18 cellular contexts compared by ENCODE assay signal in the genomic region with DNA sequence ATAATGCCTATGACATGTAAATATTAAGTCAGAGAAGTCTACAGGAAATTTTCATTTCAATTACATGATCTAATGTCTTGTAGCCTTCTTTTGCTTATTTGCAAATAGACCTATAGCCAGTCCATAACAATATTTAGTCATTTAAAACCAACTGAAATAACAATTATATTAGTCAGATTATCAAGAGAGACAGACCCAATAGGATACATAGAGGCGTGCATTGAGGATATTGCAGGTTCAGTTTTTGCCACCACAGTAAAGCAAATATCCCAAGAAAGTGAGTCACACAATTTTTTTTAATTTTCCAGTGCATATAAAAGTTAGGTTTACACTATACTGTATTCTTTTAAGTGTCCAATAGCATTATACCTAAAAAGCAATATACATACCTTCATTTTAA.
DNase-seq lines count a peak whose midpoint lies in the region; ATAC-seq, FAIRE-seq and TF ChIP-seq lines count a peak whose summit lies in the region.
"Had no signal": no experiment of that assay in that cellular context is flagged by ENCODE, and none has a peak within 500 bp of the region (broad histone marks: within the 10 kb centered on the region; RNA-seq: fewer than 3 reads in every experiment).

No MANE protein-coding gene starts in this region.

- H3K36me3 Mint-ChIP-seq in activated T-cell treated with anti-CD3 and anti-CD28 coated beads, Interleukin-2, amount 50 U/mL, for 72 hours (ENCODE audit: insufficient read depth in 2 of 2), result no peaks in the 10 kb centered on the region
- no peaks in the 10 kb centered on the region for H3K36me3 Mint-ChIP-seq in effector memory CD8-positive, alpha-beta T cell (ENCODE audit: insufficient read depth)
- H3K36me3 Mint-ChIP-seq: CD8-positive, alpha-beta T cell had no signal

- no peaks in the 10 kb centered on the region for H3K36me3 ChIP-seq in bronchial epithelial cell (ENCODE audit: control insufficient read depth, insufficient read depth, low read length)
- H3K36me3 ChIP-seq: BLaER1 treated with 17β-estradiol and CSF1 and Interleukin-3, amounts not matched to agents 10 nM and 100 nM had no signal

- peak overlapping the region; percentile 77 for H3K27ac Mint-ChIP-seq in activated T-cell treated with anti-CD3 and anti-CD28 coated beads, Interleukin-2, amount 50 U/mL, for 72 hours
- H3K27ac Mint-ChIP-seq in effector memory CD8-positive, alpha-beta T cell, result no peak overlapping the region
- H3K27ac Mint-ChIP-seq: B cell; CD4-positive, alpha-beta T cell; CD8-positive, alpha-beta T cell had no signal

- H3K27me3 ChIP-seq in bronchial epithelial cell (ENCODE audit: control insufficient read depth, insufficient read depth, low read length), result no peaks in the 10 kb centered on the region
- H3K27me3 ChIP-seq: BLaER1 treated with 17β-estradiol and CSF1 and Interleukin-3, amounts not matched to agents 10 nM and 100 nM had no signal

- H3K4me3 ChIP-seq in bronchial epithelial cell (ENCODE audit: low read depth, low read length), result no peak overlapping the region
- H3K4me3 ChIP-seq: A549; BLaER1 treated with 17β-estradiol and CSF1 and Interleukin-3, amounts not matched to agents 10 nM and 100 nM had no signal

- H3K9me3 Mint-ChIP-seq in activated T-cell treated with anti-CD3 and anti-CD28 coated beads, Interleukin-2, amount 50 U/mL, for 72 hours, result peaks cover 0 to 2% of the 10 kb centered on the region in 2 donors
- H3K9me3 Mint-ChIP-seq in effector memory CD8-positive, alpha-beta T cell, result peaks cover 0 to 2% of the 10 kb centered on the region in 2 donors

- no peak for DNase-seq in activated T-cell treated with anti-CD3 and anti-CD28 coated beads, Interleukin-2, amount 50 U/mL, for 72 hours
- no peak for DNase-seq in activated T-cell treated with anti-CD3 and anti-CD28 coated beads, Interleukin-2, amount 50 U/mL, for 1 hour
- DNase-seq in bronchial epithelial cell (ENCODE audit: low read depth), result peak; percentile 86
- DNase-seq in T-helper 9 cell, result no peak
- DNase-seq in effector memory CD8-positive, alpha-beta T cell, result no peak
- DNase-seq: AML-193; Caco-2; Calu3; CD4-positive, alpha-beta T cell; CD8-positive, alpha-beta T cell; DMS79 treated with DMSO at 0.1 percent for 48 hours; GF-D8 had no signal

- no peak for ATAC-seq in activated T-cell treated with anti-CD3 and anti-CD28 coated beads, Interleukin-2, amount 50 U/mL, for 72 hours (replicated peaks in 1 of 2)
- no peak for ATAC-seq in effector memory CD8-positive, alpha-beta T cell (replicated peaks)
- ATAC-seq: A549; CD8-positive, alpha-beta T cell had no signal

- FAIRE-seq in bronchial epithelial cell (lab: Jason Lieb, UNC), result no peak
- FAIRE-seq: A549, D721Med, GM12892, GM18507 had no signal

- no peak for TF ChIP-seq CTCF in bronchial epithelial cell (IDR thresholded peaks at IDR 0.05; ENCODE audit: insufficient read depth, low read length, severe bottlenecking)

- no peak overlapping the region for H3K4me3 Mint-ChIP-seq in activated T-cell treated with anti-CD3 and anti-CD28 coated beads, Interleukin-2, amount 50 U/mL, for 72 hours
- H3K4me3 Mint-ChIP-seq in effector memory CD8-positive, alpha-beta T cell, result no peak overlapping the region
- H3K4me3 Mint-ChIP-seq: B cell; CD4-positive, alpha-beta T cell; CD8-positive, alpha-beta T cell had no signal

- no peaks in the 10 kb centered on the region for H3K27me3 Mint-ChIP-seq in activated T-cell treated with anti-CD3 and anti-CD28 coated beads, Interleukin-2, amount 50 U/mL, for 72 hours (ENCODE audit: low read depth)
- H3K27me3 Mint-ChIP-seq in effector memory CD8-positive, alpha-beta T cell, result no peaks in the 10 kb centered on the region
- H3K27me3 Mint-ChIP-seq: B cell; CD4-positive, alpha-beta T cell had no signal

- H3K4me1 Mint-ChIP-seq in activated T-cell treated with anti-CD3 and anti-CD28 coated beads, Interleukin-2, amount 50 U/mL, for 72 hours (ENCODE audit: low read depth), result no peaks in the 10 kb centered on the region
- H3K4me1 Mint-ChIP-seq in effector memory CD8-positive, alpha-beta T cell (ENCODE audit: low read depth in 2 of 2), result no peaks in the 10 kb centered on the region
- H3K4me1 Mint-ChIP-seq: B cell had no signal
